Comparison of ENCODE assay signal across 8 cellular contexts in genomic region chr14:52473557-52473956, GRCh38.
DNase-seq lines count a peak whose midpoint lies in the region; ATAC-seq and TF ChIP-seq lines count a peak whose summit lies in the region.

No MANE protein-coding gene starts in this region.

- no peak overlapping the region for H2AFZ ChIP-seq in neural cell (ENCODE audit: low read depth, low read length)

- H3K9ac ChIP-seq in neural cell (ENCODE audit: low read length): no peak overlapping the region

- no peak for TF ChIP-seq EP300 in neural cell (conservative IDR thresholded peaks at IDR 0.05; ENCODE audit: poor library complexity, severe bottlenecking)

- H3K4me3 ChIP-seq in choroid plexus epithelial cell (ENCODE audit: low read depth, low read length) (no peak overlapping the region), neural cell (ENCODE audit: low read length) (no peak overlapping the region), gastrocnemius medialis (no peak overlapping the region)

- in situ Hi-C loops in gastrocnemius medialis (cut with MboI; ENCODE audit: low sequenced_read_pairs in 4 of 4): loop anchor here in 1 of 4 donors (5.0 kb wide), 1 partner anchor 176 kb away; no protein-coding TSS in a partner anchor

- H3K9me2 ChIP-seq in neural cell (ENCODE audit: insufficient read depth, low read length): no peaks in the 10 kb centered on the region

- H3K27me3 ChIP-seq in neural cell (ENCODE audit: insufficient read depth, low read depth, low read length) (no peaks in the 10 kb centered on the region), gastrocnemius medialis (no peaks in the 10 kb centered on the region)

- H4K20me1 ChIP-seq in neural cell (ENCODE audit: insufficient read depth): no peaks in the 10 kb centered on the region

- TF ChIP-seq RAD21 in neural cell (conservative IDR thresholded peaks at IDR 0.05): peak; percentile 69

- DNase-seq in NCI-H748 (lab: John Stamatoyannopoulos, UW; ENCODE audit: unreplicated experiment) (peak; percentile 40), NCI-H748 treated with DMSO at 0.1 percent for 48 hours (lab: John Stamatoyannopoulos, UW) (no peak), NCI-H1105 treated with DMSO at 0.1 percent for 48 hours (lab: John Stamatoyannopoulos, UW) (peak; percentile 41), choroid plexus epithelial cell (ENCODE audit: low read depth) (peak; percentile 76), gastrocnemius medialis (no peak), NCI-H128 (lab: John Stamatoyannopoulos, UW; ENCODE audit: unreplicated experiment) (no peak), NCI-H524 treated with DMSO at 0.1 percent for 48 hours (lab: John Stamatoyannopoulos, UW) (no peak)

- H3K27ac ChIP-seq in neural cell (ENCODE audit: low read length) (no peak overlapping the region), gastrocnemius medialis (no peak overlapping the region)

- TF ChIP-seq POLR2A in gastrocnemius medialis (IDR thresholded peaks at IDR 0.05): no peak

- H3K36me3 ChIP-seq in neural cell (ENCODE audit: insufficient read depth, low read length): no peaks in the 10 kb centered on the region
- H3K36me3 ChIP-seq in gastrocnemius medialis: peaks cover 0 to 7% of the 10 kb centered on the region in 2 donors

- H3K4me1 ChIP-seq in gastrocnemius medialis: no peaks in the 10 kb centered on the region

- ATAC-seq in gastrocnemius medialis: no peak

- no peaks in the 10 kb centered on the region for H3K9me3 ChIP-seq in neural cell (ENCODE audit: low read length)
- H3K9me3 ChIP-seq in gastrocnemius medialis: no peaks in the 10 kb centered on the region

- intact Hi-C loops in gastrocnemius medialis (cut with DNase I; ENCODE audit: low total_unique reads): no loop called here

- peak; percentile 42 for TF ChIP-seq CTCF in choroid plexus epithelial cell (conservative IDR thresholded peaks at IDR 0.05; ENCODE audit: low read depth, low read length)
- TF ChIP-seq CTCF in neural cell (IDR thresholded peaks at IDR 0.05; ENCODE audit: poor library complexity, severe bottlenecking): peak; percentile 64
- peak in 1 of 5 experiments; percentile 20 for TF ChIP-seq CTCF in gastrocnemius medialis (IDR thresholded peaks at IDR 0.05 in 4 of 5, conservative IDR thresholded peaks at IDR 0.05 in 1 of 5)

- H3K4me2 ChIP-seq in neural cell (ENCODE audit: low read length): no peak overlapping the region

- no peaks in the 10 kb centered on the region for H3F3A ChIP-seq in neural cell (ENCODE audit: insufficient read depth, low read length, poor library complexity, severe bottlenecking)

- H3K79me2 ChIP-seq in neural cell (replicated peaks; ENCODE audit: insufficient read depth, low read length): no peaks in the 10 kb centered on the region

TF ChIP-seq in neural cell, 6 proteins besides CTCF, POLR2A, EP300 and RAD21:
- TF ChIP-seq SMC3 (conservative IDR thresholded peaks at IDR 0.05; ENCODE audit: poor library complexity) (peak; percentile 75), POLR2AphosphoS5 (IDR thresholded peaks at IDR 0.05) (no peak)

Comparison
In these comparisons a context has a peak if more than half of its experiments do, and no peak if none do; other contexts are left out.
1. DNase-seq: peak in NCI-H748 (single experiment), NCI-H1105 treated with DMSO at 0.1 percent for 48 hours (single experiment) and choroid plexus epithelial cell (single experiment); none in NCI-H748 treated with DMSO at 0.1 percent for 48 hours (single experiment), gastrocnemius medialis (0 of 2), NCI-H128 (single experiment) and NCI-H524 treated with DMSO at 0.1 percent for 48 hours (single experiment).